ENCODE assay signal across 22 cellular contexts in genomic region chr16:282491-282890, GRCh38. TPM values are rescaled to one million over a fixed set of nuclear protein-coding genes. Genes with fewer than 3 reads are reported as not detected.
DNase-seq lines count a peak whose midpoint lies in the region; ATAC-seq, FAIRE-seq and TF ChIP-seq lines count a peak whose summit lies in the region.
"Had no signal": no experiment of that assay in that cellular context is flagged by ENCODE, and none has a peak within 500 bp of the region (broad histone marks: within the 10 kb centered on the region; RNA-seq: fewer than 3 reads in every experiment).

No MANE protein-coding gene starts in this region.

- no peaks in the 10 kb centered on the region for H3K27me3 ChIP-seq in K562 (ENCODE audit: control insufficient read depth in 2 of 2, insufficient read depth in 2 of 2, low read length in 2 of 2)
- no peaks in the 10 kb centered on the region for H3K27me3 ChIP-seq in pancreas

- H4K20me1 ChIP-seq in K562 (replicated peaks; ENCODE audit: control insufficient read depth, insufficient read depth, low read length), result no peaks in the 10 kb centered on the region

- no peak for TF ChIP-seq EP300 in K562 (IDR thresholded peaks at IDR 0.05; ENCODE audit: low read length)

- intact Hi-C loops in K562 (cut with micrococcal nuclease), result no loop called here
- intact Hi-C loops in pancreas (cut with DNase I), result no loop called here

- TF ChIP-seq CTCF in HEK293 (tag by site-specific recombination; IDR thresholded peaks at IDR 0.05) (no peak), K562 (IDR thresholded peaks at IDR 0.05 in 2 of 3, conservative IDR thresholded peaks at IDR 0.05 in 1 of 3; ENCODE audit: insufficient read depth in 2 of 3, low read depth in 1 of 3, low read length in 3 of 3) (no peak), pancreas (IDR thresholded peaks at IDR 0.05) (no peak)

- FAIRE-seq in K562 (lab: Jason Lieb, UNC) (no peak), pancreas (lab: Jason Lieb, UNC) (no peak)
- FAIRE-seq: A204.1, GM12878, H1 had no signal

- CTCF ChIA-PET in HEK293 (lab: Yijun Ruan, JAX), result no interaction called here
- CTCF ChIA-PET in K562 (lab: Yijun Ruan, JAX; ENCODE audit: low intra/inter-chr PET ratio), result no interaction called here

- BruUV-seq in K562 (replicated peaks; lab: Mats Ljungman, UMichigan), result no TSS peak

- 59% methylated on average over 13 of the region's 22 CpGs for WGBS in K562 (ENCODE audit: insufficient coverage, low coverage, missing lambda C conversion rate)
- 46 to 59% methylated on average over 14 to 22 of the region's 22 CpGs for WGBS in pancreas, 2 donors

- ATAC-seq in K562, result no peak
- ATAC-seq in pancreas, result peak in 2 of 4 donors; percentile 14 to 36
- no peak for ATAC-seq in left lobe of liver
- no peak for ATAC-seq in GM21423 (IDR thresholded peaks at IDR 0.05; ENCODE audit: unreplicated experiment)
- no peak for ATAC-seq in HG03565 (IDR thresholded peaks at IDR 0.05; ENCODE audit: unreplicated experiment)
- ATAC-seq: GM12878 had no signal

- H3K9ac ChIP-seq in K562 (ENCODE audit: insufficient read depth in 1 of 2, low read depth in 2 of 2, low read length in 2 of 2), result no peak overlapping the region

- H3K9me3 ChIP-seq in HEK293 (ENCODE audit: control insufficient read depth, insufficient read depth, low read depth, low read length), result no peaks in the 10 kb centered on the region
- no peaks in the 10 kb centered on the region for H3K9me3 ChIP-seq in K562 (replicated peaks; ENCODE audit: control insufficient read depth, insufficient read depth, low read depth, low read length)
- H3K9me3 ChIP-seq in pancreas, result no peaks in the 10 kb centered on the region

- in situ Hi-C loops in K562 (cut with MboI), result no loop called here

- TF ChIP-seq POLR2A in K562 (conservative IDR thresholded peaks at IDR 0.05), result no peak

- no peaks in the 10 kb centered on the region for H3K79me2 ChIP-seq in K562 (ENCODE audit: control insufficient read depth, insufficient read depth, low read length)

- POLR2A ChIA-PET in HEK293 (lab: Yijun Ruan, JAX), result no interaction called here
- POLR2A ChIA-PET in K562 (lab: Yijun Ruan, JAX), result no interaction called here

- DNase-seq in K562 (ENCODE audit: extremely low read depth in 1 of 4, low spot score in 3 of 4) (peak in 1 of 4 experiments; percentile 46), pancreas (peak in 2 of 6 donors; percentile 52 to 74), left lobe of liver (ENCODE audit: low spot score) (no peak)
- DNase-seq: ACHN; CD4-positive, alpha-beta T cell; DMS153; DND-41; EL; H9; IMR-90; KBM-7 had no signal

- H3K36me3 ChIP-seq in HEK293 (ENCODE audit: control insufficient read depth in 2 of 2, insufficient read depth in 1 of 2, low read length in 2 of 2) (peaks cover 0 to 19% of the 10 kb centered on the region in 2 experiments; a peak in 1 of 3 replicates), K562 (ENCODE audit: control insufficient read depth, insufficient read depth, low read length) (peaks cover 9% of the 10 kb centered on the region; the same call in 1 of the 3 replicates), pancreas (peaks cover 0 to 4% (median 0%) of the 10 kb centered on the region in 3 donors)

- TF ChIP-seq RAD21 in K562 (CRISPR knock-in tag; conservative IDR thresholded peaks at IDR 0.05 in 1 of 2, IDR thresholded peaks at IDR 0.05 in 1 of 2), result no peak

- H2AFZ ChIP-seq in K562 (ENCODE audit: low read depth, low read length), result no peak overlapping the region

- no peaks in the 10 kb centered on the region for H3K4me1 ChIP-seq in HEK293 (ENCODE audit: control insufficient read depth, insufficient read depth, low read length)
- peaks cover 0 to 63% of the 10 kb centered on the region in 2 experiments; a peak in 2 of 5 replicates for H3K4me1 ChIP-seq in K562 (replicated peaks in 1 of 2; ENCODE audit: control insufficient read depth in 2 of 2, insufficient read depth in 2 of 2, low read length in 2 of 2)
- no peaks in the 10 kb centered on the region for H3K4me1 ChIP-seq in pancreas

- H3K9me1 ChIP-seq in K562 (ENCODE audit: control insufficient read depth, insufficient read depth, low read length), result no peaks in the 10 kb centered on the region

- H3K4me2 ChIP-seq in K562 (ENCODE audit: insufficient read depth, low read length), result no peak overlapping the region

- H3K4me3 ChIP-seq in HEK293 (ENCODE audit: low read depth, low read length) (no peak overlapping the region), K562 (no peak overlapping the region), pancreas (peak overlapping the region in 1 of 4 donors; percentile 65)
- H3K4me3 ChIP-seq: GM12878 had no signal

- H3K27ac ChIP-seq in HEK293 (ENCODE audit: extremely low read depth, low read depth, low read length), result no peak overlapping the region
- no peak overlapping the region for H3K27ac ChIP-seq in K562 (ENCODE audit: extremely low read depth, low read depth, low read length)
- peak overlapping the region in 3 of 4 donors; percentile 38 to 86 (median 82) for H3K27ac ChIP-seq in pancreas
- H3K27ac ChIP-seq: C4-2B, HL-60 had no signal

RNA-seq across cellular contexts. Expression of gene PDIA2, which starts 0.5 kb away (rescaled TPM):
- total RNA-seq in K562 (2011; cell fraction: chromatin; rRNA removed; ENCODE audit: low replicate concordance), result 5.5 and 10.4 TPM in 2 replicates
- 5.5 and 6.5 TPM in 2 replicates for total RNA-seq in K562 (2011; cell fraction: nucleolus; rRNA removed)
- 4.2 and 4.3 TPM in 2 replicates for total RNA-seq in K562 (2011; cell fraction: nucleoplasm; rRNA removed)
- 0.20 and 0.23 TPM in 2 replicates for total RNA-seq in K562 (2014; rRNA removed)
- total RNA-seq in K562 (2014; rRNA removed; fragmentation: Illumina TruSeq; extraction: Trizol), result not detected in 2 replicates
- total RNA-seq in K562 (2015; rRNA removed; fragmentation: Illumina TruSeq; extraction: Trizol), result not detected in 2 replicates
- 0.58 and 0.67 TPM in 2 replicates for total RNA-seq in K562 (2021)
- 0.92 and 1.0 TPM in 2 replicates for polyA plus RNA-seq in K562 (2011; rRNA removed)
- polyA plus RNA-seq in K562 (2011; cell fraction: cytosol; rRNA removed), result 0.19 and 0.66 TPM in 2 replicates
- 9.1 and 13.2 TPM in 2 replicates for polyA plus RNA-seq in K562 (2011; cell fraction: nucleus; rRNA removed)
- polyA plus RNA-seq in K562 (2012), result 0.17 and 0.33 TPM in 2 replicates
- polyA plus RNA-seq in K562 (2014; fragmentation: Illumina TruSeq; extraction: Trizol), result 0.13 and 0.19 TPM in 2 replicates
- not detected for polyA plus RNA-seq in K562 (2014; fragmentation: Nextera tagmentation; extraction: Ambion mirVana)
- polyA plus RNA-seq in K562 (2014; rRNA removed), result 0.18 and 0.23 TPM in 2 replicates
- 0.15 TPM in 1 of 2 replicates, not detected in the other for polyA minus RNA-seq in K562 (2011; rRNA and poly(A)+ RNA removed)
- polyA minus RNA-seq in K562 (2011; cell fraction: cytosol; rRNA and poly(A)+ RNA removed), result not detected in 2 replicates
- polyA minus RNA-seq in K562 (2011; cell fraction: nucleus; rRNA and poly(A)+ RNA removed), result 0.81 and 1.2 TPM in 2 replicates
- total RNA-seq in pancreas, result 1,000 to 10,000 TPM in 3 of 6 donors, 100 to 1,000 TPM in 2, 10 to 100 TPM in 1; 13.0 to 1,352 (median 889) TPM
- 1,000 to 10,000 TPM; 1,758 to 3,084 TPM for polyA plus RNA-seq in pancreas
- 0.23 TPM for total RNA-seq in left lobe of liver
- total RNA-seq: CD4-positive, alpha-beta T cell; G401; IMR-90 had no signal
- polyA plus RNA-seq: BJ had no signal

RNA-seq across cellular contexts. Expression of gene ARHGDIG, which starts 2.1 kb away (rescaled TPM):
- total RNA-seq in K562 (2011; cell fraction: chromatin; rRNA removed; ENCODE audit: low replicate concordance), result 2.2 and 9.2 TPM in 2 replicates
- 6.4 and 8.8 TPM in 2 replicates for total RNA-seq in K562 (2011; cell fraction: nucleolus; rRNA removed)
- 4.1 and 5.6 TPM in 2 replicates for total RNA-seq in K562 (2011; cell fraction: nucleoplasm; rRNA removed)
- total RNA-seq in K562 (2014; rRNA removed), result 0.64 and 2.2 TPM in 2 replicates
- total RNA-seq in K562 (2014; rRNA removed; fragmentation: Illumina TruSeq; extraction: Trizol), result 0.36 and 0.41 TPM in 2 replicates
- 0.19 and 0.40 TPM in 2 replicates for total RNA-seq in K562 (2015; rRNA removed; fragmentation: Illumina TruSeq; extraction: Trizol)
- 0.69 and 1.6 TPM in 2 replicates for total RNA-seq in K562 (2021)
- polyA plus RNA-seq in K562 (2011; rRNA removed), result 2.0 and 2.5 TPM in 2 replicates
- polyA plus RNA-seq in K562 (2011; cell fraction: cytosol; rRNA removed), result 3.0 and 6.0 TPM in 2 replicates
- 9.6 and 15.6 TPM in 2 replicates for polyA plus RNA-seq in K562 (2011; cell fraction: nucleus; rRNA removed)
- polyA plus RNA-seq in K562 (2012), result 0.71 and 0.74 TPM in 2 replicates
- 0.37 and 0.84 TPM in 2 replicates for polyA plus RNA-seq in K562 (2014; fragmentation: Illumina TruSeq; extraction: Trizol)
- polyA plus RNA-seq in K562 (2014; fragmentation: Nextera tagmentation; extraction: Ambion mirVana), result not detected
- 0.86 and 1.8 TPM in 2 replicates for polyA plus RNA-seq in K562 (2014; rRNA removed)
- 0.18 and 0.46 TPM in 2 replicates for polyA minus RNA-seq in K562 (2011; rRNA and poly(A)+ RNA removed)
- polyA minus RNA-seq in K562 (2011; cell fraction: cytosol; rRNA and poly(A)+ RNA removed), result 0.95 and 1.5 TPM in 2 replicates
- 0.78 and 1.6 TPM in 2 replicates for polyA minus RNA-seq in K562 (2011; cell fraction: nucleus; rRNA and poly(A)+ RNA removed)
- total RNA-seq in pancreas, result 10 to 100 TPM in 5 of 6 donors, 1 to 10 TPM in 1; 5.6 to 62.8 (median 50.7) TPM
- 100 to 1,000 TPM in 1 of 2 donors, 10 to 100 TPM in 1; 35.6 to 165 TPM for polyA plus RNA-seq in pancreas
- 0.70 TPM for total RNA-seq in left lobe of liver
- total RNA-seq: GM12878, HT1080 had no signal
- polyA plus RNA-seq: GM12878 had no signal

RNA-seq across cellular contexts. Expression of gene RGS11, which starts 6.7 kb away (rescaled TPM):
- 0.07 TPM in 1 of 2 replicates, not detected in the other for total RNA-seq in K562 (2011; cell fraction: chromatin; rRNA removed; ENCODE audit: low replicate concordance)
- not detected in 2 replicates for total RNA-seq in K562 (2011; cell fraction: nucleolus; rRNA removed)
- total RNA-seq in K562 (2011; cell fraction: nucleoplasm; rRNA removed), result not detected in 2 replicates
- total RNA-seq in K562 (2014; rRNA removed), result not detected in 2 replicates
- total RNA-seq in K562 (2014; rRNA removed; fragmentation: Illumina TruSeq; extraction: Trizol), result not detected in 2 replicates
- not detected in 2 replicates for total RNA-seq in K562 (2015; rRNA removed; fragmentation: Illumina TruSeq; extraction: Trizol)
- not detected in 2 replicates for total RNA-seq in K562 (2021)
- polyA plus RNA-seq in K562 (2011; rRNA removed), result not detected in 2 replicates
- not detected in 2 replicates for polyA plus RNA-seq in K562 (2011; cell fraction: cytosol; rRNA removed)
- not detected in 2 replicates for polyA plus RNA-seq in K562 (2011; cell fraction: nucleus; rRNA removed)
- polyA plus RNA-seq in K562 (2012), result not detected in 2 replicates
- polyA plus RNA-seq in K562 (2014; fragmentation: Illumina TruSeq; extraction: Trizol), result not detected in 2 replicates
- polyA plus RNA-seq in K562 (2014; fragmentation: Nextera tagmentation; extraction: Ambion mirVana), result not detected
- polyA plus RNA-seq in K562 (2014; rRNA removed), result not detected in 2 replicates
- polyA minus RNA-seq in K562 (2011; rRNA and poly(A)+ RNA removed), result not detected in 2 replicates
- not detected in 2 replicates for polyA minus RNA-seq in K562 (2011; cell fraction: cytosol; rRNA and poly(A)+ RNA removed)
- polyA minus RNA-seq in K562 (2011; cell fraction: nucleus; rRNA and poly(A)+ RNA removed), result not detected in 2 replicates
- 10 to 100 TPM in 1 of 6 donors, 1 to 10 TPM in 5; 4.5 to 14.0 (median 8.0) TPM for total RNA-seq in pancreas
- 10 to 100 TPM; 42.9 to 47.2 TPM for polyA plus RNA-seq in pancreas
- total RNA-seq in left lobe of liver, result 0.70 TPM
- total RNA-seq: CD4-positive, alpha-beta T cell; GM12878; HT1080 had no signal

RNA-seq across cellular contexts. Expression of gene FAM234A, which starts 47.9 kb away (rescaled TPM):
- total RNA-seq in K562 (2011; cell fraction: chromatin; rRNA removed; ENCODE audit: low replicate concordance), result 46.9 and 106 TPM in 2 replicates
- 85.9 and 102 TPM in 2 replicates for total RNA-seq in K562 (2011; cell fraction: nucleolus; rRNA removed)
- total RNA-seq in K562 (2011; cell fraction: nucleoplasm; rRNA removed), result 71.8 and 74.9 TPM in 2 replicates
- total RNA-seq in K562 (2014; rRNA removed) (19.5 and 19.6 TPM in 2 replicates), K562 (2014; rRNA removed; fragmentation: Illumina TruSeq; extraction: Trizol) (11.7 and 12.0 TPM in 2 replicates), K562 (2015; rRNA removed; fragmentation: Illumina TruSeq; extraction: Trizol) (15.0 and 15.3 TPM in 2 replicates), K562 (2021) (46.5 and 47.9 TPM in 2 replicates), pancreas (10 to 100 TPM; 34.2 to 51.2 (median 39.7) TPM), left lobe of liver (35.8 TPM)
- polyA plus RNA-seq in K562 (2011; rRNA removed) (14.7 and 27.7 TPM in 2 replicates), K562 (2014; fragmentation: Illumina TruSeq; extraction: Trizol) (23.6 and 37.8 TPM in 2 replicates), K562 (2014; fragmentation: Nextera tagmentation; extraction: Ambion mirVana) (1 to 10 TPM; 1.0 to 1.6 TPM), K562 (2014; rRNA removed) (25.8 and 33.9 TPM in 2 replicates), pancreas (10 to 100 TPM; 39.1 to 49.7 TPM)
- 19.6 and 35.6 TPM in 2 replicates for polyA plus RNA-seq in K562 (2011; cell fraction: cytosol; rRNA removed)
- 51.2 and 61.8 TPM in 2 replicates for polyA plus RNA-seq in K562 (2011; cell fraction: nucleus; rRNA removed)
- 72.8 and 78.0 TPM in 2 replicates for polyA plus RNA-seq in K562 (2012)
- polyA minus RNA-seq in K562 (2011; rRNA and poly(A)+ RNA removed), result 8.6 and 9.1 TPM in 2 replicates
- polyA minus RNA-seq in K562 (2011; cell fraction: cytosol; rRNA and poly(A)+ RNA removed), result 21.1 and 25.8 TPM in 2 replicates
- polyA minus RNA-seq in K562 (2011; cell fraction: nucleus; rRNA and poly(A)+ RNA removed), result 17.0 and 21.4 TPM in 2 replicates

RNA-seq across cellular contexts. Expression of gene LUC7L, which starts 53.2 kb away (rescaled TPM):
- 467 and 776 TPM in 2 replicates for total RNA-seq in K562 (2011; cell fraction: chromatin; rRNA removed; ENCODE audit: low replicate concordance)
- 285 and 302 TPM in 2 replicates for total RNA-seq in K562 (2011; cell fraction: nucleolus; rRNA removed)
- 502 and 604 TPM in 2 replicates for total RNA-seq in K562 (2011; cell fraction: nucleoplasm; rRNA removed)
- 78.8 and 80.9 TPM in 2 replicates for total RNA-seq in K562 (2014; rRNA removed)
- total RNA-seq in K562 (2014; rRNA removed; fragmentation: Illumina TruSeq; extraction: Trizol), result 42.2 and 52.6 TPM in 2 replicates
- 65.9 and 66.1 TPM in 2 replicates for total RNA-seq in K562 (2015; rRNA removed; fragmentation: Illumina TruSeq; extraction: Trizol)
- total RNA-seq in K562 (2021), result 73.7 and 75.8 TPM in 2 replicates
- 59.5 and 73.0 TPM in 2 replicates for polyA plus RNA-seq in K562 (2011; rRNA removed)
- polyA plus RNA-seq in K562 (2011; cell fraction: cytosol; rRNA removed), result 25.2 and 40.6 TPM in 2 replicates
- 326 and 402 TPM in 2 replicates for polyA plus RNA-seq in K562 (2011; cell fraction: nucleus; rRNA removed)
- polyA plus RNA-seq in K562 (2012), result 48.8 and 69.8 TPM in 2 replicates
- polyA plus RNA-seq in K562 (2014; fragmentation: Illumina TruSeq; extraction: Trizol), result 40.1 and 40.7 TPM in 2 replicates
- 1 to 10 TPM; 1.7 to 5.4 TPM for polyA plus RNA-seq in K562 (2014; fragmentation: Nextera tagmentation; extraction: Ambion mirVana)
- polyA plus RNA-seq in K562 (2014; rRNA removed), result 93.3 and 106 TPM in 2 replicates
- 45.7 and 59.3 TPM in 2 replicates for polyA minus RNA-seq in K562 (2011; rRNA and poly(A)+ RNA removed)
- 25.7 and 26.1 TPM in 2 replicates for polyA minus RNA-seq in K562 (2011; cell fraction: cytosol; rRNA and poly(A)+ RNA removed)
- polyA minus RNA-seq in K562 (2011; cell fraction: nucleus; rRNA and poly(A)+ RNA removed), result 134 and 199 TPM in 2 replicates
- 10 to 100 TPM; 20.6 to 54.4 (median 31.8) TPM for total RNA-seq in pancreas
- polyA plus RNA-seq in pancreas, result 100 to 1,000 TPM; 273 to 333 TPM
- 29.9 TPM for total RNA-seq in left lobe of liver

Comparison
In these comparisons a context has a peak if more than half of its experiments do, and no peak if none do; other contexts are left out.
1. H3K27ac ChIP-seq: peak in pancreas (3 of 4); none in HEK293 (single experiment) and K562 (single experiment).